8 cellular contexts compared by ENCODE assay signal in the genomic region with DNA sequence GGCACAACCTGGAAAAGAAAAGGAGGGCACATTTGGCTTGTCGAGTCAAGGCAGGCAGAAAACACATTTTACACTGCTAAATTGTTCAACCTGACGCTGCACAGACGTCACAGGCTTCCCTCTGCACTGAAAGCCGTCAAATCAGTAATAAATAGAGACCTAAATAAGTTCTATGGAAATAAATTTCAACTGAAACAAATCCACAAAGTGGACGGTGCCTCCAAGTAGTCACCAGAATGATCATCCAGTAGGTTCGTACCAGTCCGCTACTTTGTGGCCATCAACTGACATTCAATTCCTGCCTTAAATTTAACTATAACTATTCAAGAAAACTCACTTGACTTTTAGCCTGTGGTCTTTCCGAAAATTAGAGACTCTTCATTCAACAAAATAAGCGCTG. TPM values are rescaled to one million over a fixed set of nuclear protein-coding genes. Genes with fewer than 3 reads are reported as not detected.
DNase-seq lines count a peak whose midpoint lies in the region; ATAC-seq and TF ChIP-seq lines count a peak whose summit lies in the region.

No MANE protein-coding gene starts in this region.

- H3K36me3 Mint-ChIP-seq in central memory CD8-positive, alpha-beta T cell (ENCODE audit: insufficient read depth): peaks cover 7% of the 10 kb centered on the region

- no peaks in the 10 kb centered on the region for H3K4me1 ChIP-seq in right atrium auricular region
- H3K4me1 ChIP-seq in muscle layer of colon (ENCODE audit: insufficient read depth, low read length): peaks cover 12% of the 10 kb centered on the region

- peak overlapping the region; percentile 58 for H3K9ac ChIP-seq in muscle layer of colon (ENCODE audit: low read length)

- H3K27me3 ChIP-seq in right atrium auricular region (no peaks in the 10 kb centered on the region), muscle layer of colon (ENCODE audit: control insufficient read depth in 1 of 2, insufficient read depth in 2 of 2, low read length in 2 of 2) (no peaks in the 10 kb centered on the region)

- no peak for TF ChIP-seq CTCF in right atrium auricular region (IDR thresholded peaks at IDR 0.05)

- peak overlapping the region; percentile 89 to 93 for H3K4me3 ChIP-seq in right atrium auricular region
- peak overlapping the region; percentile 43 to 84 for H3K4me3 ChIP-seq in muscle layer of colon (ENCODE audit: low read depth in 1 of 2, low read length in 2 of 2)

- no peaks in the 10 kb centered on the region for H3K36me3 ChIP-seq in right atrium auricular region
- H3K36me3 ChIP-seq in muscle layer of colon (ENCODE audit: insufficient read depth, low read length): no peaks in the 10 kb centered on the region

- H3K27ac ChIP-seq in right atrium auricular region (peak overlapping the region; percentile 87 to 89), muscle layer of colon (ENCODE audit: low read depth, low read length) (peak overlapping the region; percentile 26)

- H3K27me3 Mint-ChIP-seq in central memory CD8-positive, alpha-beta T cell: peaks cover under 1% of the 10 kb centered on the region

- no peaks in the 10 kb centered on the region for H3K9me3 Mint-ChIP-seq in central memory CD8-positive, alpha-beta T cell

- H3K4me1 Mint-ChIP-seq in central memory CD8-positive, alpha-beta T cell: peaks cover 19% of the 10 kb centered on the region

- H3K4me3 Mint-ChIP-seq in central memory CD8-positive, alpha-beta T cell: peak overlapping the region; percentile 82

- no peak for DNase-seq in right atrium auricular region (ENCODE audit: low spot score)
- no peak for DNase-seq in Right ventricle myocardium superior
- no peak for DNase-seq in central memory CD8-positive, alpha-beta T cell (ENCODE audit: low spot score in 2 of 2)
- DNase-seq in NCI-H82 treated with DMSO at 0.1 percent for 48 hours (lab: John Stamatoyannopoulos, UW; ENCODE audit: unreplicated experiment): no peak
- no peak for DNase-seq in stimulated activated CD8-positive, alpha-beta memory T cell treated with anti-CD3 and anti-CD28 coated beads, Interleukin-4, amount 100 ng/mL, for 48 hours
- DNase-seq in stimulated activated CD4-positive, alpha-beta T cell treated with anti-CD3 and anti-CD28 coated beads, Interleukin-4, amount 100 ng/mL, for 1 hour: no peak

- intact Hi-C loops in Right ventricle myocardium superior (cut with DNase I): no loop called here

- ATAC-seq in Right ventricle myocardium superior (ENCODE audit: poor library complexity) (no peak), HG03095 (IDR thresholded peaks at IDR 0.05; ENCODE audit: unreplicated experiment) (no peak)
- ATAC-seq in central memory CD8-positive, alpha-beta T cell (replicated peaks; ENCODE audit: extremely low read depth, poor library complexity, severe bottlenecking): no peak

- H3K9me3 ChIP-seq in right atrium auricular region (no peaks in the 10 kb centered on the region), muscle layer of colon (ENCODE audit: low read length) (no peaks in the 10 kb centered on the region)

- peak overlapping the region; percentile 81 for H3K27ac Mint-ChIP-seq in central memory CD8-positive, alpha-beta T cell (ENCODE audit: low read depth)

RNA-seq across cellular contexts. Expression of a gene that starts 49.0 kb away (rescaled TPM):
- total RNA-seq in right atrium auricular region (not detected), Right ventricle myocardium superior (not detected)

RNA-seq across cellular contexts. Expression of a gene that starts 54.3 kb away (rescaled TPM):
- 100 to 1,000 TPM; 134 to 282 TPM for total RNA-seq in right atrium auricular region
- 698 TPM for total RNA-seq in Right ventricle myocardium superior
